ENCODE assay signal across 20 cellular contexts in genomic region chr1:26571381-26571780, GRCh38. TPM values are rescaled to one million over a fixed set of nuclear protein-coding genes. Genes with fewer than 3 reads are reported as not detected.
DNase-seq lines count a peak whose midpoint lies in the region; ATAC-seq, FAIRE-seq and TF ChIP-seq lines count a peak whose summit lies in the region.
"Had no signal": no experiment of that assay in that cellular context is flagged by ENCODE, and none has a peak within 500 bp of the region (broad histone marks: within the 10 kb centered on the region; RNA-seq: fewer than 3 reads in every experiment).

No MANE protein-coding gene starts in this region.

- H2BK120ac ChIP-seq in H1 (replicated peaks; ENCODE audit: low read depth, low read length), result no peak overlapping the region

- H3K9me3 ChIP-seq in H1 (ENCODE audit: insufficient read depth in 2 of 2, low read depth in 1 of 2, low read length in 1 of 2) (no peaks in the 10 kb centered on the region), osteoblast (ENCODE audit: low read depth, low read length) (no peaks in the 10 kb centered on the region)
- H3K9me3 ChIP-seq: BE2C had no signal

- H3K4me3 ChIP-seq in H1 (ENCODE audit: extremely low read depth in 1 of 4, insufficient read depth in 2 of 4, low read depth in 3 of 4, low read length in 4 of 4) (no peak overlapping the region), osteoblast (ENCODE audit: insufficient read depth, low read length) (no peak overlapping the region)

- TF ChIP-seq POLR2A in H1 (IDR thresholded peaks at IDR 0.05; ENCODE audit: control extremely low read depth in 1 of 2, low read depth in 2 of 2, low read length in 2 of 2), result no peak

- no peak for TF ChIP-seq CTCF in H1 (IDR thresholded peaks at IDR 0.05; ENCODE audit: control extremely low read depth in 1 of 3, insufficient read depth in 1 of 3, low read depth in 1 of 3, low read length in 3 of 3)
- no peak for TF ChIP-seq CTCF in osteoblast (IDR thresholded peaks at IDR 0.05; ENCODE audit: extremely low read depth, low read depth, low read length)

- no peak overlapping the region for H3K9ac ChIP-seq in H1 (replicated peaks in 1 of 4; ENCODE audit: extremely low read depth in 1 of 4, low read depth in 3 of 4, low read length in 3 of 4)

- H3K27me3 ChIP-seq in H1 (replicated peaks in 1 of 4; ENCODE audit: control insufficient read depth in 3 of 4, extremely low read depth in 1 of 4, insufficient read depth in 3 of 4, low read length in 3 of 4), result no peaks in the 10 kb centered on the region
- no peaks in the 10 kb centered on the region for H3K27me3 ChIP-seq in osteoblast (ENCODE audit: insufficient read depth, low read length)
- H3K27me3 ChIP-seq: BE2C had no signal

- no peak overlapping the region for H3K27ac ChIP-seq in H1 (ENCODE audit: low read depth, low read length)
- H3K27ac ChIP-seq in substantia nigra (ENCODE audit: low read depth, low read length, poor library complexity, severe bottlenecking), result peak overlapping the region; percentile 13
- H3K27ac ChIP-seq in osteoblast (ENCODE audit: low read depth, low read length), result no peak overlapping the region

- H3K9me3 Mint-ChIP-seq in activated T-cell treated with anti-CD3 and anti-CD28 coated beads, Interleukin-2, amount 50 U/mL, for 24 hours, result no peaks in the 10 kb centered on the region
- H3K9me3 Mint-ChIP-seq in activated T-cell treated with anti-CD3 and anti-CD28 coated beads, Interleukin-2, amount 50 U/mL, for 72 hours, result no peaks in the 10 kb centered on the region
- H3K9me3 Mint-ChIP-seq in activated naive CD8-positive, alpha-beta T cell (ENCODE audit: low read depth), result no peaks in the 10 kb centered on the region
- H3K9me3 Mint-ChIP-seq: CD4-positive, CD25-positive, alpha-beta regulatory T cell; CD8-positive, alpha-beta memory T cell had no signal

- H3K36me3 Mint-ChIP-seq in activated T-cell treated with anti-CD3 and anti-CD28 coated beads, Interleukin-2, amount 50 U/mL, for 24 hours (ENCODE audit: low read depth), result peaks cover 99% of the 10 kb centered on the region
- H3K36me3 Mint-ChIP-seq in activated T-cell treated with anti-CD3 and anti-CD28 coated beads, Interleukin-2, amount 50 U/mL, for 72 hours (ENCODE audit: insufficient read depth in 2 of 2), result peaks cover 4 to 28% of the 10 kb centered on the region in 2 donors
- H3K36me3 Mint-ChIP-seq in activated naive CD8-positive, alpha-beta T cell, result peaks cover 9% of the 10 kb centered on the region

- H3K4me2 ChIP-seq in H1 (ENCODE audit: insufficient read depth in 1 of 2, low read depth in 2 of 2, low read length in 2 of 2) (no peak overlapping the region), osteoblast (ENCODE audit: insufficient read depth, low read length) (no peak overlapping the region)

- H3K27ac Mint-ChIP-seq in activated T-cell treated with anti-CD3 and anti-CD28 coated beads, Interleukin-2, amount 50 U/mL, for 24 hours, result peak overlapping the region; percentile 57
- H3K27ac Mint-ChIP-seq in activated T-cell treated with anti-CD3 and anti-CD28 coated beads, Interleukin-2, amount 50 U/mL, for 72 hours, result no peak overlapping the region
- peak overlapping the region; percentile 64 for H3K27ac Mint-ChIP-seq in activated naive CD8-positive, alpha-beta T cell
- H3K27ac Mint-ChIP-seq: CD4-positive, CD25-positive, alpha-beta regulatory T cell had no signal

- H3K14ac ChIP-seq in H1 (ENCODE audit: insufficient read length), result no peak overlapping the region

- H4K20me1 ChIP-seq in H1 (replicated peaks in 1 of 2; ENCODE audit: control insufficient read depth in 1 of 2, insufficient read depth in 2 of 2, low read length in 2 of 2) (peaks cover 0 to 10% of the 10 kb centered on the region in 2 experiments), osteoblast (ENCODE audit: insufficient read depth, low read length) (no peaks in the 10 kb centered on the region)

- no peaks in the 10 kb centered on the region for H3K27me3 Mint-ChIP-seq in activated T-cell treated with anti-CD3 and anti-CD28 coated beads, Interleukin-2, amount 50 U/mL, for 24 hours
- no peaks in the 10 kb centered on the region for H3K27me3 Mint-ChIP-seq in activated T-cell treated with anti-CD3 and anti-CD28 coated beads, Interleukin-2, amount 50 U/mL, for 72 hours (ENCODE audit: low read depth)
- H3K27me3 Mint-ChIP-seq in activated naive CD8-positive, alpha-beta T cell, result no peaks in the 10 kb centered on the region
- H3K27me3 Mint-ChIP-seq: CD8-positive, alpha-beta memory T cell had no signal

- H3K36me3 ChIP-seq in H1 (ENCODE audit: control insufficient read depth in 2 of 4, insufficient read depth in 4 of 4, low read length in 3 of 4) (peaks cover 4 to 36% (median 25%) of the 10 kb centered on the region in 4 experiments; a peak in 7 of 8 replicates), osteoblast (ENCODE audit: insufficient read depth, low read length) (no peaks in the 10 kb centered on the region)
- H3K36me3 ChIP-seq: BE2C had no signal

- H2BK20ac ChIP-seq in H1 (ENCODE audit: low read length), result no peak overlapping the region

- no peak overlapping the region for H2AFZ ChIP-seq in H1 (ENCODE audit: low read length)
- no peak overlapping the region for H2AFZ ChIP-seq in osteoblast (ENCODE audit: low read length)

- H3K23me2 ChIP-seq in H1 (ENCODE audit: low read depth, low read length), result no peaks in the 10 kb centered on the region

- no peak for ATAC-seq in activated T-cell treated with anti-CD3 and anti-CD28 coated beads, Interleukin-2, amount 50 U/mL, for 72 hours (replicated peaks in 1 of 2)
- no peak for ATAC-seq in HG03196 (IDR thresholded peaks at IDR 0.05; ENCODE audit: unreplicated experiment)
- no peak for ATAC-seq in HG03097 (IDR thresholded peaks at IDR 0.05; ENCODE audit: low FRiP score, unreplicated experiment)
- ATAC-seq: HepG2 had no signal

- TF ChIP-seq EP300 in H1 (IDR thresholded peaks at IDR 0.05; ENCODE audit: borderline replicate concordance in 1 of 2, low read depth in 2 of 2, low read length in 2 of 2), result no peak

- H3K4me3 Mint-ChIP-seq in activated T-cell treated with anti-CD3 and anti-CD28 coated beads, Interleukin-2, amount 50 U/mL, for 24 hours, result no peak overlapping the region
- H3K4me3 Mint-ChIP-seq in activated T-cell treated with anti-CD3 and anti-CD28 coated beads, Interleukin-2, amount 50 U/mL, for 72 hours, result no peak overlapping the region
- H3K4me3 Mint-ChIP-seq in activated naive CD8-positive, alpha-beta T cell, result no peak overlapping the region
- H3K4me3 Mint-ChIP-seq: CD4-positive, CD25-positive, alpha-beta regulatory T cell; CD8-positive, alpha-beta memory T cell had no signal

- H4K8ac ChIP-seq in H1 (ENCODE audit: extremely low read depth, insufficient read depth, low read length), result peak overlapping the region; percentile 42; the same call in 1 of the 2 replicates

- H3K79me2 ChIP-seq in H1 (ENCODE audit: control insufficient read depth in 1 of 2, insufficient read depth in 2 of 2, low read length in 2 of 2), result no peaks in the 10 kb centered on the region
- H3K79me2 ChIP-seq in osteoblast (ENCODE audit: insufficient read depth, low read length), result no peaks in the 10 kb centered on the region

- no peak overlapping the region for H3K23ac ChIP-seq in H1 (ENCODE audit: insufficient read length)

- H3K79me1 ChIP-seq in H1 (ENCODE audit: low read depth, low read length), result no peaks in the 10 kb centered on the region

- H2BK12ac ChIP-seq in H1 (ENCODE audit: low read depth, low read length), result no peak overlapping the region

- POLR2A ChIA-PET in H1 (lab: Charles Lee; ENCODE audit: partially characterized antibody), result interaction anchor here (0.6 to 1.2 kb wide), 2 partner anchors 10 to 32 kb away, joined by 3 to 4 read pairs; no protein-coding TSS in a partner anchor

- no peak overlapping the region for H2BK15ac ChIP-seq in H1 (ENCODE audit: low read length)

- H4K5ac ChIP-seq in H1 (ENCODE audit: insufficient read length, low read depth, low read length), result no peak overlapping the region

- FAIRE-seq in H1 (lab: Jason Lieb, UNC), result no peak
- FAIRE-seq: GM19239, HepG2 had no signal

- peaks cover 40% of the 10 kb centered on the region for H3K4me1 Mint-ChIP-seq in activated T-cell treated with anti-CD3 and anti-CD28 coated beads, Interleukin-2, amount 50 U/mL, for 24 hours (ENCODE audit: low read depth)
- H3K4me1 Mint-ChIP-seq in activated T-cell treated with anti-CD3 and anti-CD28 coated beads, Interleukin-2, amount 50 U/mL, for 72 hours (ENCODE audit: low read depth), result peaks cover 32% of the 10 kb centered on the region
- peaks cover 19% of the 10 kb centered on the region for H3K4me1 Mint-ChIP-seq in activated naive CD8-positive, alpha-beta T cell (ENCODE audit: low read depth)

- no peak for DNase-seq in activated T-cell treated with anti-CD3 and anti-CD28 coated beads, Interleukin-2, amount 50 U/mL, for 24 hours
- DNase-seq in activated T-cell treated with anti-CD3 and anti-CD28 coated beads, Interleukin-2, amount 50 U/mL, for 72 hours, result no peak
- no peak for DNase-seq in H1 (ENCODE audit: low read depth in 1 of 2, low spot score in 2 of 2)
- DNase-seq in substantia nigra (lab: John Stamatoyannopoulos, UW), result no peak
- no peak for DNase-seq in osteoblast (ENCODE audit: insufficient read length, low spot score, missing footprints)
- DNase-seq: BE2C; C1 segment of cervical spinal cord; CD4-positive, CD25-positive, alpha-beta regulatory T cell; CD8-positive, alpha-beta memory T cell; COR-L47; DMS153; DMS79; GDM1; HCEC 1CT; KG1 had no signal

- no peak overlapping the region for H2AK5ac ChIP-seq in H1 (ENCODE audit: low read depth, low read length)

- H3K18ac ChIP-seq in H1 (ENCODE audit: extremely low read depth, low read length), result no peak overlapping the region

- H4K91ac ChIP-seq in H1 (replicated peaks; ENCODE audit: insufficient read length, low read length), result no peak overlapping the region

- no peak overlapping the region for H2BK5ac ChIP-seq in H1 (ENCODE audit: low read depth, low read length)

- no peak overlapping the region for H3K4ac ChIP-seq in H1 (replicated peaks; ENCODE audit: insufficient read length, low read depth, low read length)

- H3K56ac ChIP-seq in H1 (replicated peaks; ENCODE audit: insufficient read length, low read depth, low read length), result no peak overlapping the region

- CTCF ChIA-PET in H1 (lab: Charles Lee; ENCODE audit: partially characterized antibody), result interaction anchor here (0.6 to 1.2 kb wide), 3 partner anchors 19 to 669 kb away, joined by 3 to 4 read pairs (median 3); no protein-coding TSS in a partner anchor

- 85% methylated on average over 8 of the region's 8 CpGs; no CpG with 5 or more reads in 1 of the 2 experiments for WGBS in H1 (ENCODE audit: extremely low coverage in 1 of 2, insufficient coverage in 1 of 2, insufficient read length in 1 of 2, insufficient replicate concordance in 2 of 2, low coverage in 1 of 2, low lambda C conversion rate in 2 of 2, missing lambda C conversion rate in 1 of 2), 2 experiments

- TF ChIP-seq RAD21 in H1 (IDR thresholded peaks at IDR 0.05 in 1 of 2, conservative IDR thresholded peaks at IDR 0.05 in 1 of 2; ENCODE audit: low read depth in 2 of 2, low read length in 2 of 2), result no peak

- H3K4me1 ChIP-seq in H1 (replicated peaks in 1 of 4; ENCODE audit: control insufficient read depth in 3 of 4, insufficient read depth in 4 of 4, low read length in 3 of 4) (no peaks in the 10 kb centered on the region), osteoblast (ENCODE audit: insufficient read depth, low read length) (peaks cover 25% of the 10 kb centered on the region)
- H3K4me1 ChIP-seq: BE2C had no signal

RNA-seq across cellular contexts. Expression of gene RPS6KA1, which starts 41.8 kb away (rescaled TPM):
- 100 to 1,000 TPM; 154 to 163 TPM for total RNA-seq in activated T-cell treated with anti-CD3 and anti-CD28 coated beads, Interleukin-2, amount 50 U/mL, for 72 hours
- 55.0 and 56.5 TPM in 2 replicates for total RNA-seq in H1 (2021; fragmentation: NEBNext Ultra II Directional; extraction: Animal tissue kit (Norgen Biotek cat#: 25700))
- 44.3 and 48.8 TPM in 2 replicates for polyA plus RNA-seq in H1 (2011; rRNA removed)
- 46.1 TPM for polyA plus RNA-seq in H1 (2011; cell fraction: cytosol; rRNA removed)
- 65.0 TPM for polyA plus RNA-seq in H1 (2011; cell fraction: nucleus; rRNA removed)
- polyA plus RNA-seq in H1 (2012, experiment 1 of 2), result 40.0 to 54.8 TPM (median 50.7 TPM) in 4 replicates
- 54.0 TPM for polyA plus RNA-seq in H1 (2012, experiment 2 of 2)
- polyA plus RNA-seq in H1 (2013, experiment 1 of 2), result 33.6 TPM
- polyA plus RNA-seq in H1 (2013, experiment 2 of 2), result 28.5 TPM
- polyA minus RNA-seq in H1 (2011; rRNA and poly(A)+ RNA removed), result 63.2 and 67.1 TPM in 2 replicates
- 47.8 TPM for polyA minus RNA-seq in H1 (2011; cell fraction: cytosol; rRNA and poly(A)+ RNA removed)
- 43.5 TPM for polyA minus RNA-seq in H1 (2011; cell fraction: nucleus; rRNA and poly(A)+ RNA removed)
- 2.2 and 2.4 TPM in 2 replicates for total RNA-seq in osteoblast

Comparison
In these comparisons a context has a peak if more than half of its experiments do, and no peak if none do; other contexts are left out.
1. RNA of gene RPS6KA1, which starts 41.8 kb away (total RNA-seq): 154 to 163 TPM in activated T-cell treated with anti-CD3 and anti-CD28 coated beads, Interleukin-2, amount 50 U/mL, for 72 hours and 55.0 to 56.5 TPM in H1; 2.2 to 2.4 TPM in osteoblast; every median in the first group is over 10 times any median in the second.